Comparison of ENCODE assay signal across 1 cellular context in the genomic region with DNA sequence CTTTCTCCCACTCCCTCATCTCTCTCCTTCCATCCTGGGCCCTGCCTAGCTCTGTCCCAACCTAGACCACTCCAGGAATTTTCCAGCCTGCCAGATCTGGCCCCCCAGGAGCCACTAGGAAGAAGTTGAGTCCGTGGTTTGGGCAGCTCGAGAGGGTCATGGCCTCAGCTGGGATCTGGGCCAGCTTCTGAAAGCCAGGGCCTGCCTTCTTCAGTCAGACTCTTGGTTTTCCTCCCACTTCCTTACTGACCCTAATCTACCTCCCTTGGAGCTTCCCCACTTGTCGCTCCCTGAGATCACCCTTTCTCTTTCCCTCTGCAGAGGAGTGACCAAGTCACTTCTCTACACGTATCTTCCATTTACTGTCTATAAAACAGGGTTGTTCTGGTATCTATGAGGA.
TF ChIP-seq lines count a peak whose summit lies in the region.

No MANE protein-coding gene starts in this region.

TF ChIP-seq in SK-N-SH treated with all-trans-retinoic acid at 6 μM for 48 hours, 23 proteins besides CTCF, POLR2A, EP300 and RAD21 (continued from another document):
- TF ChIP-seq, protein P1, sequence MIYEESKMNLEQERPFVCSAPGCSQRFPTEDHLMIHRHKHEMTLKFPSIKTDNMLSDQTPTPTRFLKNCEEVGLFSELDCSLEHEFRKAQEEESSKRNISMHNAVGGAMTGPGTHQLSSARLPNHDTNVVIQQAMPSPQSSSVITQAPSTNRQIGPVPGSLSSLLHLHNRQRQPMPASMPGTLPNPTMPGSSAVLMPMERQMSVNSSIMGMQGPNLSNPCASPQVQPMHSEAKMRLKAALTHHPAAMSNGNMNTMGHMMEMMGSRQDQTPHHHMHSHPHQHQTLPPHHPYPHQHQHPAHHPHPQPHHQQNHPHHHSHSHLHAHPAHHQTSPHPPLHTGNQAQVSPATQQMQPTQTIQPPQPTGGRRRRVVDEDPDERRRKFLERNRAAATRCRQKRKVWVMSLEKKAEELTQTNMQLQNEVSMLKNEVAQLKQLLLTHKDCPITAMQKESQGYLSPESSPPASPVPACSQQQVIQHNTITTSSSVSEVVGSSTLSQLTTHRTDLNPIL (CRISPR knock-in tag; IDR thresholded peaks at IDR 0.05; ENCODE audit: low read depth): no peak
- TF ChIP-seq RARB (CRISPR knock-in tag; IDR thresholded peaks at IDR 0.05): no peak
- TF ChIP-seq ZNF565 (CRISPR knock-in tag; conservative IDR thresholded peaks at IDR 0.05; ENCODE audit: low read depth): no peak
TF ChIP-seq in SK-N-SH treated with all-trans-retinoic acid at 6 μM for 48 hours: peak in this region for 0.
